In the genomic region with DNA sequence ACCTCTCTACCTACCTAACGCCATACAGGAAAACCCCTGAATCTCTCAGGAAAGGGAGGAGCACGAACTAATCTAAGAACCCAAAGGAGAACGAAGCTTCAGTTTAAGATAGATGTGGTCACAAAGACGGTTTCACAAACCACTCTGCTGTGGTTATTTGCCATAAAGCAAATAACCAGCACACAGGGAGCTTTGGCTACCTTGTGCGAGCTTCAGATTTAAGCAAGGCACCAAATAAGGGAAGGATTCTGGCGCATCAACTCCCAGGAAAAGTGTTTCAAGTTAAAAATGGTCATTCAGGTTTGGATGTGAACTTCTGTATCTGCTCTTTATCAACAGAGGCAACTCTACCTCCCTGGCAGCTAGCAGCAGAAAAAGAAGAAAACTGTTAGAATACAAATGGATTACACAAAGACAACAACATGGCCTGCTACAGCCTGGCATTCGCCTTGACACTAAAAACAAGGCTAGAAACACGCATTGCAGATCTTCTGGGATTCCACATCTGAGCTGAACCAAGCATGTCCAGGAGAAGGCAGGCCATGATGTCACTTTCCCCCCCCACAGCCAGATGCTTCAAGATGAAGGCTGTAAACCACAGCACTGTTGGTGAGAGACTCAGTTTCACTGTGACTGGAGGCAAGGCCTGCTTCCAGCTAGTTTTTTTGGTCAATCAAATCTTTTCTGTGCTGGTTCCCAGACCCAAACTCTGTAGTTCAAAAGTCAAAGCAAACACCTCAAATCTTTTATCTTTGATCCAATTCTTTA, we compare ENCODE assay signal across 8 cellular contexts. TPM values are rescaled to one million over a fixed set of nuclear protein-coding genes. Genes with fewer than 3 reads are reported as not detected.
DNase-seq lines count a peak whose midpoint lies in the region; ATAC-seq and TF ChIP-seq lines count a peak whose summit lies in the region.

No MANE protein-coding gene starts in this region.

- peaks cover 22% of the 10 kb centered on the region for H3K36me3 Mint-ChIP-seq in mesothelial cell of epicardium

- H3K27ac Mint-ChIP-seq in mesothelial cell of epicardium: peak overlapping the region; percentile 79

- H3K4me1 Mint-ChIP-seq in mesothelial cell of epicardium: peaks cover 34% of the 10 kb centered on the region

- no peak overlapping the region for H3K4me3 Mint-ChIP-seq in mesothelial cell of epicardium

- no peak for TF ChIP-seq CTCF in mesothelial cell of epicardium (IDR thresholded peaks at IDR 0.05; ENCODE audit: unreplicated experiment)

- peak; percentile 81 for ATAC-seq in GM19035 (IDR thresholded peaks at IDR 0.05; ENCODE audit: unreplicated experiment)
- peak; percentile 82 for ATAC-seq in HG03354 (IDR thresholded peaks at IDR 0.05; ENCODE audit: poor library complexity, severe bottlenecking, unreplicated experiment)

- H3K9me3 Mint-ChIP-seq in mesothelial cell of epicardium: peaks cover under 1% of the 10 kb centered on the region

- DNase-seq in activated CD8-positive, alpha-beta memory T cell treated with anti-CD3 and anti-CD28 coated beads, Interleukin-2, amount 50 U/mL, for 4 hours: peak; percentile 63
- no peak for DNase-seq in mesothelial cell of epicardium (ENCODE audit: low spot score in 2 of 2, unreplicated experiment in 2 of 2)
- DNase-seq in midbrain (lab: John Stamatoyannopoulos, UW): no peak
- no peak for DNase-seq in NCI-H345 treated with DMSO at 0.1 percent for 48 hours (lab: John Stamatoyannopoulos, UW; ENCODE audit: unreplicated experiment)
- no peak for DNase-seq in DMS153 (lab: John Stamatoyannopoulos, UW)
- DNase-seq in NOMO-1 treated with DMSO at 0.1 percent for 48 hours (lab: John Stamatoyannopoulos, UW; ENCODE audit: unreplicated experiment): no peak

- H3K27me3 Mint-ChIP-seq in mesothelial cell of epicardium (ENCODE audit: low read depth): no peaks in the 10 kb centered on the region

RNA-seq across cellular contexts. Expression of gene SMG6, which starts 43.6 kb away (rescaled TPM):
- 55.4 to 58.3 TPM (median 58.3 TPM) in 3 replicates for total RNA-seq in mesothelial cell of epicardium

RNA-seq across cellular contexts. Expression of gene SRR, which starts 43.8 kb away (rescaled TPM):
- 13.4 to 17.6 TPM (median 16.0 TPM) in 3 replicates for total RNA-seq in mesothelial cell of epicardium
